In the genomic region with DNA sequence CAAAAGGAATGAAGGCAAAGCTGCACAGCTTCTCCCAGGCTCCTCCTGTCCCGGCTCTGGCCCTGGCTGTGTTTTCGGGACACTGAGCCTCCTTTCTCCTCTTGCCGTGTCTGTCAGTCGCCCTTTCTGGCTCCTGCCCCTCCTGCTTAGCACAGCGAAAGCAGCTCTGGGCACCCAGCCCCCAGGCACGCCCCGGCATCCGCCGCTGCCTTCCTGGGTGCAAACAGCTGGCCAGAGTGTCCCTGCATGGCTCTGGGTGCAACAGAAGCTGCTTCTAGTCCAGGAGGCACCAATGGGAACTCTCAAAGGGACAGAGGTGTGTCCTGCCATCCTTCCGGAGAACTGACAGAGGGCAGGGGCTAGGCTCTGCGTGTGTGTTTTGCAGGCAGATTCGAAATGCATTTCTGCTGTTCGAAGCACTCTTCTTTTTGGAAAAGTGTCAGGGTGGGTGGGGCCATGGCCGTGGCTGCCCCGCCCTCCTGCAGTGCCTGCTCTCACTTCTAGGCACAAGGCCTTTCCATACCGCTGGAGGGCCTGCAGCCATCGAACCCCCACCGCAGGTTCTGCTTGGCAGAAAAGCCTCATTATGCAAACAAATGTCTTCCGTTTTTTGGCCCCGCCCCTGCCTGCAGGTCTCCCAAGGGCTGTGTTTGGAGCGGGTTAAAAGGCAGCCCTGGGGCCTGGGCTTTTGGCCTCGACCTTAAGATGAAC, we compare ENCODE assay signal across 8 cellular contexts. TPM values are rescaled to one million over a fixed set of nuclear protein-coding genes. Genes with fewer than 3 reads are reported as not detected.
DNase-seq lines count a peak whose midpoint lies in the region; ATAC-seq and TF ChIP-seq lines count a peak whose summit lies in the region.

No MANE protein-coding gene starts in this region.

- H4K20me1 ChIP-seq in BLaER1, result no peaks in the 10 kb centered on the region

- H3K36me3 Mint-ChIP-seq in WTC11 (peaks cover 6% of the 10 kb centered on the region; the same call in 1 of the 2 replicates), chondrocyte (ENCODE audit: low read depth) (no peaks in the 10 kb centered on the region), progenitor cell of endocrine pancreas (ENCODE audit: insufficient read depth) (peaks cover 4% of the 10 kb centered on the region)

- H3K9ac ChIP-seq in BLaER1, result peak overlapping the region; percentile 74

- peak overlapping the region; percentile 65 for H3K4me3 ChIP-seq in BLaER1
- H3K4me3 ChIP-seq in right lobe of liver, result peak overlapping the region in 2 of 3 donors; percentile 21 to 37

- peak overlapping the region; percentile 98 for H3K4me2 ChIP-seq in BLaER1

- TF ChIP-seq CTCF in WTC11 (IDR thresholded peaks at IDR 0.05) (no peak), right lobe of liver (IDR thresholded peaks at IDR 0.05) (no peak), chondrocyte (IDR thresholded peaks at IDR 0.05) (no peak), progenitor cell of endocrine pancreas (IDR thresholded peaks at IDR 0.05; ENCODE audit: unreplicated experiment) (no peak)

- peak; percentile 26 for DNase-seq in LoVo (ENCODE audit: low spot score)
- DNase-seq in WTC11 (ENCODE audit: low spot score), result peak; percentile 71
- peak; percentile 76 to 86 (median 85) for DNase-seq in right lobe of liver
- DNase-seq in NCI-H146 (lab: John Stamatoyannopoulos, UW), result no peak
- DNase-seq in chondrocyte (ENCODE audit: low spot score), result no peak
- no peak for DNase-seq in progenitor cell of endocrine pancreas (ENCODE audit: low spot score, unreplicated experiment)

- H3K27ac Mint-ChIP-seq in WTC11 (peak overlapping the region; percentile 63), chondrocyte (ENCODE audit: unreplicated experiment) (no peak overlapping the region), progenitor cell of endocrine pancreas (no peak overlapping the region)

- POLR2A ChIA-PET in WTC11 (lab: Charles Lee), result interaction anchor here (1.2 kb wide), 1 partner anchor 17 kb away, joined by 4 read pairs; no protein-coding TSS in a partner anchor

- ATAC-seq in GM18867 (IDR thresholded peaks at IDR 0.05; ENCODE audit: unreplicated experiment) (peak; percentile 65), WTC11 (peak; percentile 73), right lobe of liver (peak; percentile 66 to 79 (median 75))

- H3K4me1 Mint-ChIP-seq in WTC11 (peaks cover 19% of the 10 kb centered on the region), chondrocyte (ENCODE audit: low read depth) (peaks cover 17% of the 10 kb centered on the region), progenitor cell of endocrine pancreas (ENCODE audit: low read depth) (peaks cover 11% of the 10 kb centered on the region)

- H3K27me3 ChIP-seq in BLaER1 (0 out of 2 replicates have a peak, but pooled peaks cover 4% of the 10 kb centered on the region), right lobe of liver (no peaks in the 10 kb centered on the region)

- intact Hi-C loops in right lobe of liver (cut with DNase I), result no loop called here

- H3K27me3 Mint-ChIP-seq in WTC11 (ENCODE audit: low read depth), result no peaks in the 10 kb centered on the region
- H3K27me3 Mint-ChIP-seq in chondrocyte (ENCODE audit: low read depth), result no peaks in the 10 kb centered on the region
- H3K27me3 Mint-ChIP-seq in progenitor cell of endocrine pancreas, result no peaks in the 10 kb centered on the region

- H3K9me3 ChIP-seq in BLaER1 (no peaks in the 10 kb centered on the region), right lobe of liver (no peaks in the 10 kb centered on the region)

- peak overlapping the region; percentile 41 for H3K4me3 Mint-ChIP-seq in WTC11
- no peak overlapping the region for H3K4me3 Mint-ChIP-seq in chondrocyte (ENCODE audit: unreplicated experiment)
- H3K4me3 Mint-ChIP-seq in progenitor cell of endocrine pancreas (ENCODE audit: low read depth), result no peak overlapping the region

- 12% methylated on average over 9 of the region's 22 CpGs for WGBS in right lobe of liver (ENCODE audit: insufficient coverage, low coverage, low lambda C conversion rate, missing lambda C conversion rate)

- CTCF ChIA-PET in WTC11 (lab: Charles Lee), result interaction anchor here (1.5 to 2.2 kb wide), 3 partner anchors 9 to 55 kb away, joined by 3 to 6 read pairs (median 4); no protein-coding TSS in a partner anchor

- H3K9me3 Mint-ChIP-seq in WTC11, result no peaks in the 10 kb centered on the region
- H3K9me3 Mint-ChIP-seq in chondrocyte (ENCODE audit: low read depth), result no peaks in the 10 kb centered on the region
- no peaks in the 10 kb centered on the region for H3K9me3 Mint-ChIP-seq in progenitor cell of endocrine pancreas (ENCODE audit: low read depth)

- peaks cover 98% of the 10 kb centered on the region for H3K4me1 ChIP-seq in BLaER1
- H3K4me1 ChIP-seq in right lobe of liver, result peaks cover 0 to 26% (median 6%) of the 10 kb centered on the region in 4 donors

- TF ChIP-seq POLR2A in right lobe of liver (IDR thresholded peaks at IDR 0.05), result no peak

- H3K27ac ChIP-seq in BLaER1, result peak overlapping the region; percentile 93
- H3K27ac ChIP-seq in right lobe of liver, result peak overlapping the region in 2 of 3 donors; percentile 66 to 79

- H3K36me3 ChIP-seq in BLaER1 (peaks cover 38% of the 10 kb centered on the region), right lobe of liver (no peaks in the 10 kb centered on the region)

TF ChIP-seq in WTC11, 78 proteins besides CTCF, POLR2A, EP300 and RAD21:
- TF ChIP-seq, protein P1, sequence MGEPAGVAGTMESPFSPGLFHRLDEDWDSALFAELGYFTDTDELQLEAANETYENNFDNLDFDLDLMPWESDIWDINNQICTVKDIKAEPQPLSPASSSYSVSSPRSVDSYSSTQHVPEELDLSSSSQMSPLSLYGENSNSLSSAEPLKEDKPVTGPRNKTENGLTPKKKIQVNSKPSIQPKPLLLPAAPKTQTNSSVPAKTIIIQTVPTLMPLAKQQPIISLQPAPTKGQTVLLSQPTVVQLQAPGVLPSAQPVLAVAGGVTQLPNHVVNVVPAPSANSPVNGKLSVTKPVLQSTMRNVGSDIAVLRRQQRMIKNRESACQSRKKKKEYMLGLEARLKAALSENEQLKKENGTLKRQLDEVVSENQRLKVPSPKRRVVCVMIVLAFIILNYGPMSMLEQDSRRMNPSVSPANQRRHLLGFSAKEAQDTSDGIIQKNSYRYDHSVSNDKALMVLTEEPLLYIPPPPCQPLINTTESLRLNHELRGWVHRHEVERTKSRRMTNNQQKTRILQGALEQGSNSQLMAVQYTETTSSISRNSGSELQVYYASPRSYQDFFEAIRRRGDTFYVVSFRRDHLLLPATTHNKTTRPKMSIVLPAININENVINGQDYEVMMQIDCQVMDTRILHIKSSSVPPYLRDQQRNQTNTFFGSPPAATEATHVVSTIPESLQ (CRISPR knock-in tag; IDR thresholded peaks at IDR 0.05), result no peak
- TF ChIP-seq TP53 (CRISPR knock-in tag; IDR thresholded peaks at IDR 0.05) (no peak), NR3C1 (CRISPR knock-in tag; conservative IDR thresholded peaks at IDR 0.05; ENCODE audit: low read depth) (no peak), FOXK1 (CRISPR knock-in tag; IDR thresholded peaks at IDR 0.05) (no peak), ELF4 (CRISPR knock-in tag; IDR thresholded peaks at IDR 0.05; ENCODE audit: low read depth) (no peak), NR1H2 (CRISPR knock-in tag; IDR thresholded peaks at IDR 0.05) (no peak)
- TF ChIP-seq, protein P2, sequence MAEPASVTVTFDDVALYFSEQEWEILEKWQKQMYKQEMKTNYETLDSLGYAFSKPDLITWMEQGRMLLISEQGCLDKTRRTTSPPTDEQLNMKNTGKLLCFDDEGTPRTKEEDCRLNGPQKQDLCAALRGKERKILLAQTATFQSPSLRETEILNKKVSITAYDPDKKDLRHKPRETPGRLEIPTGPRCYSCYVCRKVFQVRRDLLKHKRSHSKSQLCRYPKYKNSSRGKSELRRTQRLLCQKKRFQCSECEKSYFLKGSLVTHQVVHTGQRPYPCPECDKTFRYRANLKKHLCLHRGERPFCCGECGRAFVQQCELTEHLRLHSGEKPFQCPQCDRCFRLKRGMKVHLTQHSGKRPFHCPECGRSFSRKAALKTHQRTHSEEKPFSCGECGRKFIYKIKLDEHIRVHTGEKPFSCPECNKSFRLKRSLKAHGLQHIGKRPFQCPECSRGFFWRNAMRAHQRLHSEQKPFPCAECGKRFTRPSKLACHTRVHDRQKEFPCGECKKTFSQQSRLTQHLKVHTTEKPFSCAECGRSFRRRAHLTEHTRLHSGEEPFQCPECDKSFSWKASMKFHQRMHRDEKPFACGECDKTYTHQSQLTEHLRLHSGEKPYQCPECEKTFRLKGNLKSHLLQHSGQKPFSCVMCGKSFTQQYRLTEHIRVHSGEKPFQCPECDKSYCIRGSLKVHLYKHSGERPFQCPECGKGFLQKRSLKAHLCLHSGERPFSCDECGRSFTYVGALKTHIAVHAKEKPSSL (CRISPR knock-in tag; conservative IDR thresholded peaks at IDR 0.05), result no peak
- TF ChIP-seq, protein P3, sequence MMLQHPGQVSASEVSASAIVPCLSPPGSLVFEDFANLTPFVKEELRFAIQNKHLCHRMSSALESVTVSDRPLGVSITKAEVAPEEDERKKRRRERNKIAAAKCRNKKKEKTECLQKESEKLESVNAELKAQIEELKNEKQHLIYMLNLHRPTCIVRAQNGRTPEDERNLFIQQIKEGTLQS (CRISPR knock-in tag; conservative IDR thresholded peaks at IDR 0.05), result no peak

RNA-seq across cellular contexts. Expression of a gene that starts 15.5 kb away (rescaled TPM):
- total RNA-seq in WTC11 (2021) (115 to 136 TPM (median 123 TPM) in 3 replicates), right lobe of liver (1 to 10 TPM; 1.5 to 7.6 (median 3.5) TPM), chondrocyte (8.6 to 11.3 TPM (median 8.9 TPM) in 3 replicates), progenitor cell of endocrine pancreas (81.5 and 84.3 TPM in 2 replicates)

RNA-seq across cellular contexts. Expression of a gene that starts 27.7 kb away (rescaled TPM):
- total RNA-seq in WTC11 (2021), result 32.5 to 43.3 TPM (median 33.8 TPM) in 3 replicates
- total RNA-seq in right lobe of liver, result 10 to 100 TPM; 40.7 to 48.1 (median 47.0) TPM
- total RNA-seq in chondrocyte, result 31.5 to 32.2 TPM (median 31.8 TPM) in 3 replicates
- 29.6 and 31.0 TPM in 2 replicates for total RNA-seq in progenitor cell of endocrine pancreas

RNA-seq across cellular contexts. Expression of a gene that starts 29.3 kb away (rescaled TPM):
- total RNA-seq in WTC11 (2021), result 19.7 to 20.4 TPM (median 20.3 TPM) in 3 replicates
- 1 to 10 TPM; 2.9 to 5.1 (median 3.9) TPM for total RNA-seq in right lobe of liver
- total RNA-seq in chondrocyte, result 12.7 to 20.0 TPM (median 13.0 TPM) in 3 replicates
- 7.7 and 7.9 TPM in 2 replicates for total RNA-seq in progenitor cell of endocrine pancreas

RNA-seq across cellular contexts. Expression of a gene that starts 36.1 kb away (rescaled TPM):
- total RNA-seq in WTC11 (2021) (20.0 to 20.8 TPM (median 20.2 TPM) in 3 replicates), right lobe of liver (1 to 10 TPM; 3.3 to 8.0 (median 5.3) TPM), chondrocyte (9.5 to 10.4 TPM (median 10.3 TPM) in 3 replicates), progenitor cell of endocrine pancreas (12.4 and 13.8 TPM in 2 replicates)

Comparison
In these comparisons a context has a peak if more than half of its experiments do, and no peak if none do; other contexts are left out.
1. DNase-seq: peak in LoVo (single experiment), WTC11 (single experiment) and right lobe of liver (3 of 3); none in NCI-H146 (single experiment), chondrocyte (single experiment) and progenitor cell of endocrine pancreas (single experiment).
2. Peak in every context shown above with its lines, with median percentiles within 50 percentile points of each other: ATAC-seq.